Comparison of ENCODE assay signal across 8 cellular contexts in genomic region chr12:27237790-27238771, GRCh38. TPM values are rescaled to one million over a fixed set of nuclear protein-coding genes. Genes with fewer than 3 reads are reported as not detected.
A peak's percentile ranks its signal among the peaks of the same experiment; 100 is the strongest.
DNase-seq lines count a peak whose midpoint lies in the region; ATAC-seq and TF ChIP-seq lines count a peak whose summit lies in the region.

No MANE protein-coding gene starts in this region.

- H3K9ac ChIP-seq in OCI-LY3 (ENCODE audit: low read length): peak overlapping the region; percentile 87

- WGBS in hepatocyte (ENCODE audit: low lambda C conversion rate, missing lambda C conversion rate): 80% methylated on average over 6 of the region's 6 CpGs

- H3K79me2 ChIP-seq in OCI-LY3 (ENCODE audit: low read length): no peaks in the 10 kb centered on the region
- H3K79me2 ChIP-seq in hepatocyte: no peaks in the 10 kb centered on the region

- H3K4me3 ChIP-seq in OCI-LY3 (ENCODE audit: low read length) (peak overlapping the region; percentile 70), hepatocyte (no peak overlapping the region), tibial artery (no peak overlapping the region)

- H4K20me1 ChIP-seq in OCI-LY3 (ENCODE audit: insufficient read depth, low read length) (no peaks in the 10 kb centered on the region), hepatocyte (ENCODE audit: insufficient read depth, poor library complexity, severe bottlenecking) (no peaks in the 10 kb centered on the region)

- H3K4me2 ChIP-seq in OCI-LY3 (ENCODE audit: low read length): peak overlapping the region; percentile 91
- H3K4me2 ChIP-seq in hepatocyte: no peak overlapping the region

- peak overlapping the region; percentile 50; the same call in 1 of the 2 replicates for H2AFZ ChIP-seq in OCI-LY3 (ENCODE audit: low read depth, low read length)
- H2AFZ ChIP-seq in hepatocyte: no peak overlapping the region

- ATAC-seq in GM18868 (IDR thresholded peaks at IDR 0.05; ENCODE audit: unreplicated experiment): peak; percentile 59
- peak; percentile 65 for ATAC-seq in HG02642 (IDR thresholded peaks at IDR 0.05; ENCODE audit: poor library complexity, unreplicated experiment)

- CTCF ChIA-PET in GM10248 (lab: Yijun Ruan, JAX): interaction anchor here (1.9 to 4.2 kb wide), 5 partner anchors 10 to 47 kb away, joined by 4 to 16 read pairs (median 8); no protein-coding TSS in a partner anchor

- H3K36me3 ChIP-seq in OCI-LY3 (replicated peaks; ENCODE audit: low read depth, low read length) (no peaks in the 10 kb centered on the region), hepatocyte (replicated peaks; ENCODE audit: insufficient read depth, low read depth) (no peaks in the 10 kb centered on the region), tibial artery (no peaks in the 10 kb centered on the region)

- intact Hi-C loops in tibial artery (cut with DNase I; ENCODE audit: low total_unique reads): no loop called here
- intact Hi-C loops in head of caudate nucleus (cut with DNase I): no loop called here

- POLR2A ChIA-PET in GM10248 (lab: Yijun Ruan, JAX): no interaction called here

- H3K27ac ChIP-seq in OCI-LY3 (ENCODE audit: low read length) (peak overlapping the region; percentile 95), hepatocyte (peak overlapping the region; percentile 52), tibial artery (no peak overlapping the region)

- no peaks in the 10 kb centered on the region for H3K9me3 ChIP-seq in OCI-LY3 (ENCODE audit: insufficient read depth, low read length)
- H3K9me3 ChIP-seq in hepatocyte (ENCODE audit: low read depth): no peaks in the 10 kb centered on the region
- no peaks in the 10 kb centered on the region for H3K9me3 ChIP-seq in tibial artery

- no peaks in the 10 kb centered on the region for H3K9me2 ChIP-seq in hepatocyte (replicated peaks; ENCODE audit: insufficient read depth)

- no peaks in the 10 kb centered on the region for H3K27me3 ChIP-seq in OCI-LY3 (ENCODE audit: low read depth, low read length)
- H3K27me3 ChIP-seq in hepatocyte: no peaks in the 10 kb centered on the region
- no peaks in the 10 kb centered on the region for H3K27me3 ChIP-seq in tibial artery

- no peak for DNase-seq in hepatocyte (ENCODE audit: low spot score)
- no peak for DNase-seq in GM10248 (ENCODE audit: extremely low spot score)
- DNase-seq in tibial artery: no peak
- DNase-seq in head of caudate nucleus: no peak
- no peak for DNase-seq in T1000 (lab: John Stamatoyannopoulos, UW)

- no peak for TF ChIP-seq CTCF in OCI-LY3 (IDR thresholded peaks at IDR 0.05; ENCODE audit: low read depth, low read length)
- no peak for TF ChIP-seq CTCF in hepatocyte (IDR thresholded peaks at IDR 0.05; ENCODE audit: poor library complexity)
- no peak for TF ChIP-seq CTCF in GM10248 (IDR thresholded peaks at IDR 0.05; ENCODE audit: control extremely low read depth, extremely low read depth, low read depth, missing control alignments)
- no peak for TF ChIP-seq CTCF in tibial artery (IDR thresholded peaks at IDR 0.05)

- H3K4me1 ChIP-seq in OCI-LY3 (ENCODE audit: low read length) (peaks cover 65% of the 10 kb centered on the region), hepatocyte (ENCODE audit: insufficient read depth) (no peaks in the 10 kb centered on the region), tibial artery (no peaks in the 10 kb centered on the region)

RNA-seq across cellular contexts. Expression of gene STK38L, which starts 6.0 kb away (rescaled TPM):
- 34.2 and 36.7 TPM in 2 replicates for total RNA-seq in hepatocyte
- polyA plus RNA-seq in hepatocyte: 15.1 and 18.8 TPM in 2 replicates

Comparison
In these comparisons a context has a peak if more than half of its experiments do, and no peak if none do; other contexts are left out.
1. H3K27ac ChIP-seq: peak in OCI-LY3 (single experiment) and hepatocyte (single experiment); none in tibial artery (0 of 2).